ENCODE assay signal across 23 cellular contexts in genomic region chr7:157547102-157547501, GRCh38.
A peak's percentile ranks its signal among the peaks of the same experiment; 100 is the strongest.
DNase-seq lines count a peak whose midpoint lies in the region; ATAC-seq and TF ChIP-seq lines count a peak whose summit lies in the region.
"Had no signal": no experiment of that assay in that cellular context is flagged by ENCODE, and none has a peak within 500 bp of the region (broad histone marks: within the 10 kb centered on the region; RNA-seq: fewer than 3 reads in every experiment).

No MANE protein-coding gene starts in this region.

- H3K27me3 ChIP-seq in left ventricle myocardium inferior (ENCODE audit: low read depth) (peaks cover 16% of the 10 kb centered on the region), lower lobe of right lung (ENCODE audit: low read depth) (no peaks in the 10 kb centered on the region), upper lobe of right lung (no peaks in the 10 kb centered on the region)

- CTCF ChIA-PET in activated CD8-positive, alpha-beta memory T cell treated with anti-CD3 and anti-CD28 coated beads, Interleukin-2, amount 10 ng/mL, durations not matched to agents 7 days and 5 days (lab: Charles Lee): no interaction called here

- H3K36me3 ChIP-seq in left ventricle myocardium inferior: peaks cover 25% of the 10 kb centered on the region
- peaks cover 4% of the 10 kb centered on the region for H3K36me3 ChIP-seq in lower lobe of right lung
- no peaks in the 10 kb centered on the region for H3K36me3 ChIP-seq in upper lobe of right lung
- H3K36me3 ChIP-seq: BLaER1 treated with 17β-estradiol and CSF1 and Interleukin-3, amounts not matched to agents 10 nM and 100 nM; HAP-1 had no signal

- TF ChIP-seq CTCF in left ventricle myocardium inferior (IDR thresholded peaks at IDR 0.05; ENCODE audit: borderline replicate concordance) (no peak), lower lobe of right lung (IDR thresholded peaks at IDR 0.05) (no peak), upper lobe of right lung (IDR thresholded peaks at IDR 0.05) (no peak)

- no peaks in the 10 kb centered on the region for H3K36me3 Mint-ChIP-seq in activated CD8-positive, alpha-beta memory T cell treated with anti-CD3 and anti-CD28 coated beads, Interleukin-2, amount 10 ng/mL, durations not matched to agents 7 days and 5 days
- H3K36me3 Mint-ChIP-seq: CD8-positive, alpha-beta T cell had no signal

- no peak overlapping the region for H3K4me3 Mint-ChIP-seq in activated CD8-positive, alpha-beta memory T cell treated with anti-CD3 and anti-CD28 coated beads, Interleukin-2, amount 10 ng/mL, durations not matched to agents 7 days and 5 days
- H3K4me3 Mint-ChIP-seq: CD8-positive, alpha-beta T cell had no signal

- peak; percentile 3 for DNase-seq in activated CD8-positive, alpha-beta memory T cell treated with anti-CD3 and anti-CD28 coated beads, Interleukin-2, amount 50 U/mL, for 4 hours
- DNase-seq in activated CD8-positive, alpha-beta memory T cell treated with anti-CD3 and anti-CD28 coated beads, Interleukin-2, amount 10 ng/mL, durations not matched to agents 7 days and 5 days: no peak
- peak; percentile 9 for DNase-seq in left ventricle myocardium superior
- no peak for DNase-seq in left ventricle myocardium inferior
- peak; percentile 9 for DNase-seq in lower lobe of right lung
- peak; percentile 37 for DNase-seq in upper lobe of right lung
- no peak for DNase-seq in NCI-H187 (lab: John Stamatoyannopoulos, UW)
- no peak for DNase-seq in stimulated activated naive CD4-positive, alpha-beta T cell (lab: John Stamatoyannopoulos, UW)
- DNase-seq: ACHN; CD8-positive, alpha-beta T cell; DND-41; KG1; NCI-H1092 treated with DMSO at 0.1 percent for 48 hours; NCI-H1436 treated with DMSO at 0.1 percent for 48 hours; NCI-H2029; NCI-H2227 treated with DMSO at 0.1 percent for 48 hours; NCI-H510A treated with DMSO at 0.1 percent for 48 hours; NCI-H774; NK-92 treated with Interleukin-12 subunit alpha and Interleukin-12 subunit beta, amount 100 ng/mL, for 24 hours had no signal

- H3K4me3 ChIP-seq in left ventricle myocardium inferior: no peak overlapping the region
- no peak overlapping the region for H3K4me3 ChIP-seq in lower lobe of right lung
- no peak overlapping the region for H3K4me3 ChIP-seq in upper lobe of right lung
- H3K4me3 ChIP-seq: BLaER1 treated with 17β-estradiol and CSF1 and Interleukin-3, amounts not matched to agents 10 nM and 100 nM; GM12878; HAP-1 had no signal

- H3K9me3 ChIP-seq in left ventricle myocardium inferior (replicated peaks) (no peaks in the 10 kb centered on the region), lower lobe of right lung (no peaks in the 10 kb centered on the region), upper lobe of right lung (no peaks in the 10 kb centered on the region)
- H3K9me3 ChIP-seq: BLaER1 treated with 17β-estradiol and CSF1 and Interleukin-3, amounts not matched to agents 10 nM and 100 nM; HAP-1 had no signal

- no peaks in the 10 kb centered on the region for H3K27me3 Mint-ChIP-seq in activated CD8-positive, alpha-beta memory T cell treated with anti-CD3 and anti-CD28 coated beads, Interleukin-2, amount 10 ng/mL, durations not matched to agents 7 days and 5 days

- H3K9me3 Mint-ChIP-seq in activated CD8-positive, alpha-beta memory T cell treated with anti-CD3 and anti-CD28 coated beads, Interleukin-2, amount 10 ng/mL, durations not matched to agents 7 days and 5 days (ENCODE audit: low read depth): no peaks in the 10 kb centered on the region
- H3K9me3 Mint-ChIP-seq: CD8-positive, alpha-beta T cell had no signal

- intact Hi-C loops in left ventricle myocardium superior (cut with micrococcal nuclease) (no loop called here), left ventricle myocardium inferior (cut with micrococcal nuclease) (no loop called here), lower lobe of right lung (cut with DNase I) (no loop called here), upper lobe of right lung (cut with DNase I) (no loop called here)

- H3K4me1 ChIP-seq in left ventricle myocardium inferior (no peaks in the 10 kb centered on the region), lower lobe of right lung (no peaks in the 10 kb centered on the region), upper lobe of right lung (no peaks in the 10 kb centered on the region)
- H3K4me1 ChIP-seq: HAP-1 had no signal

- H3K27ac ChIP-seq in left ventricle myocardium inferior (replicated peaks) (no peak overlapping the region), lower lobe of right lung (no peak overlapping the region), upper lobe of right lung (no peak overlapping the region)
- H3K27ac ChIP-seq: 22Rv1; BLaER1 treated with 17β-estradiol and CSF1 and Interleukin-3, amounts not matched to agents 10 nM and 100 nM had no signal

- H3K4me1 Mint-ChIP-seq in activated CD8-positive, alpha-beta memory T cell treated with anti-CD3 and anti-CD28 coated beads, Interleukin-2, amount 10 ng/mL, durations not matched to agents 7 days and 5 days: no peaks in the 10 kb centered on the region

- no peak for ATAC-seq in activated CD8-positive, alpha-beta memory T cell treated with anti-CD3 and anti-CD28 coated beads, Interleukin-2, amount 10 ng/mL, durations not matched to agents 7 days and 5 days
- ATAC-seq in left ventricle myocardium superior: no peak
- ATAC-seq in lower lobe of right lung: no peak
- ATAC-seq in upper lobe of right lung: no peak
- ATAC-seq: CD8-positive, alpha-beta T cell; GM12878 had no signal

- no peak overlapping the region for H3K27ac Mint-ChIP-seq in activated CD8-positive, alpha-beta memory T cell treated with anti-CD3 and anti-CD28 coated beads, Interleukin-2, amount 10 ng/mL, durations not matched to agents 7 days and 5 days
- H3K27ac Mint-ChIP-seq: CD8-positive, alpha-beta T cell had no signal

Comparison
In these comparisons a context has a peak if more than half of its experiments do, and no peak if none do; other contexts are left out.
1. DNase-seq: peak in activated CD8-positive, alpha-beta memory T cell treated with anti-CD3 and anti-CD28 coated beads, Interleukin-2, amount 50 U/mL, for 4 hours (single experiment), left ventricle myocardium superior (single experiment), lower lobe of right lung (single experiment) and upper lobe of right lung (single experiment); none in activated CD8-positive, alpha-beta memory T cell treated with anti-CD3 and anti-CD28 coated beads, Interleukin-2, amount 10 ng/mL, durations not matched to agents 7 days and 5 days (single experiment), left ventricle myocardium inferior (single experiment), NCI-H187 (0 of 2) and stimulated activated naive CD4-positive, alpha-beta T cell (0 of 6).